In genomic region chr5:92147263-92147662, GRCh38 we compare ENCODE assay signal across 14 cellular contexts.
"Had no signal": no experiment of that assay in that cellular context is flagged by ENCODE, and none has a peak within 500 bp of the region (broad histone marks: within the 10 kb centered on the region; RNA-seq: fewer than 3 reads in every experiment).

No MANE protein-coding gene starts in this region.

- H3K36me3 ChIP-seq: esophagus squamous epithelium, ovary, tibial artery had no signal

- H3K27ac ChIP-seq: esophagus squamous epithelium, ovary, tibial artery had no signal

- DNase-seq: activated CD4-positive, alpha-beta T cell treated with anti-CD3 and anti-CD28 coated beads for 1 hour; activated CD4-positive, alpha-beta T cell treated with anti-CD3 and anti-CD28 coated beads, Interleukin-2, amount 50 U/mL, for 48 hours; activated CD8-positive, alpha-beta memory T cell treated with anti-CD3 and anti-CD28 coated beads, Interleukin-2, amount 10 ng/mL, durations not matched to agents 7 days and 5 days; activated effector memory CD4-positive, alpha-beta T cell treated with anti-CD3 and anti-CD28 coated beads, Interleukin-2, amount 50 U/mL, for 16 hours; activated T-cell treated with anti-CD3 and anti-CD28 coated beads, Interleukin-2, amount 50 U/mL, for 24 hours; amygdala; esophagus squamous epithelium; foreskin fibroblast; glutamatergic neuron; left colon; ovary; tibial artery had no signal

- H3K27me3 ChIP-seq: esophagus squamous epithelium, tibial artery had no signal

- H3K4me1 ChIP-seq: esophagus squamous epithelium, tibial artery had no signal

- ATAC-seq: activated CD8-positive, alpha-beta memory T cell treated with anti-CD3 and anti-CD28 coated beads, Interleukin-2, amount 10 ng/mL, durations not matched to agents 7 days and 5 days; activated naive CD4-positive, alpha-beta T cell treated with anti-CD3 and anti-CD28 coated beads, Interleukin-2, amount 50 U/mL, for 72 hours; left colon; natural killer cell treated with Interleukin-12 subunit alpha and Interleukin-12 subunit beta and Interleukin-15 and Interleukin-18, amount 100 ng/mL, for 72 hours had no signal

- H3K9me3 ChIP-seq: esophagus squamous epithelium, ovary, tibial artery had no signal

- H3K4me3 ChIP-seq: esophagus squamous epithelium, ovary, tibial artery had no signal
